ENCODE assay signal across 8 cellular contexts in the genomic region with DNA sequence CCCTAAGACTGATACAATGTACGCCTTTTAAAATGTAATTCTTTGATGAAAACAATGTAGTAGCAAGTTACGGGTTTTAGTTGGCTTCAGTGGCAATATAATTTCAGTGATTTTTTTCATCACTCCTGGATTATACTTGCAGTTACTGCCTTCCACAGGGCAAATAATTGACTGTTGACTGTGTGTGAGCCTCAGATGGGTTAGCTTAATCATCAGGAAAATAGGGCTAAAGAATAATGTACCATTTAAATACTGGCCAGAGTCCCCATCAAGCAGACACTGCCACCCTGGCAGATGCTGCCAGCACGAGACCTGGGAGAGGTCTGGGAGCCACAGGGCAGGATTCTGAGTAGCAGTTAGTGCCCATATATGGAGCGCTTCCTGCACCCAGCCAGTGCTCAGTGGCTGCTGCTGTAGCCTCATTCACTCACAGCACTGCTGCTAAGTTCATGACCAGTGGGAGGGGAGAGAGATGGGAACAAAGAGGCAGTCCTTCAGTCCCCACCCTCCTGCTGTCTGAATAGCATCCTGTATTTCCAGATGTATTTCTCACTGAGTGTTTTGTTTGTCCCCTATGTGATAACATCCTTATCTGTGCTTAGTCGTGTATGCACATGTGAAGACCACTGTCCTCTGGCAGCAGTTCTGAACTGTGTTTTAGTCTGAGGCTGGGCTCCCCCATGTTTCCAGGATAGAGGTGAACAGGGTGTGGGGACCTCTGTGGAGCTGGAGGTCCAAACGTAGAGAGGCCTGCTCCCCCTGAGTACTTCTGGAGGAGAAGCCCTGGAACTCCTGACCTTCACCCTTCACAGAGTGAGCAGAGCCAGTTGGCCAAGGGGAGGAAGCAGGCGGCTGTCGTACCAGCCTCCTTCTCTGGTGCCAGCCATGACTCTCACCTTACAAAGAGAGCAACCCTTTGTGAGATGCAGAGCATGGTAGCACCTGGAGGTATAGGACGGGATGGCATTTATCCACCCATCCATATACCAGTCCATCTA.
DNase-seq lines count a peak whose midpoint lies in the region; ATAC-seq lines count a peak whose summit lies in the region.

No MANE protein-coding gene starts in this region.

- no peak overlapping the region for H3K27ac ChIP-seq in SJSA1
- H3K27ac ChIP-seq in effector memory CD4-positive, alpha-beta T cell (ENCODE audit: insufficient read depth, low read length, poor library complexity, severe bottlenecking): no peak overlapping the region

- H3K4me3 ChIP-seq in SJSA1: no peak overlapping the region
- no peak overlapping the region for H3K4me3 ChIP-seq in effector memory CD4-positive, alpha-beta T cell (ENCODE audit: insufficient read depth, low read depth, low read length, poor library complexity, severe bottlenecking)

- ATAC-seq in GM21360 (IDR thresholded peaks at IDR 0.05; ENCODE audit: unreplicated experiment) (no peak), GM21390 (IDR thresholded peaks at IDR 0.05; ENCODE audit: unreplicated experiment) (no peak), HG03520 (IDR thresholded peaks at IDR 0.05; ENCODE audit: unreplicated experiment) (no peak)

- H3K27me3 ChIP-seq in SJSA1 (replicated peaks): no peaks in the 10 kb centered on the region
- H3K27me3 ChIP-seq in effector memory CD4-positive, alpha-beta T cell (replicated peaks; ENCODE audit: control insufficient read depth, insufficient read depth, low read length, poor library complexity, severe bottlenecking): no peaks in the 10 kb centered on the region

- no peaks in the 10 kb centered on the region for H3K36me3 ChIP-seq in SJSA1
- no peaks in the 10 kb centered on the region for H3K36me3 ChIP-seq in effector memory CD4-positive, alpha-beta T cell (ENCODE audit: control insufficient read depth, insufficient read depth, low read length)

- DNase-seq in SIG-M5 treated with dmso at 0.1 percent for 504 hours (lab: John Stamatoyannopoulos, UW; ENCODE audit: unreplicated experiment) (peak; percentile 50), SIG-M5 (lab: John Stamatoyannopoulos, UW) (no peak), SJSA1 (ENCODE audit: low read depth in 1 of 2, low spot score in 2 of 2) (peak; percentile 47 to 56), renal cortical epithelial cell (ENCODE audit: low read depth) (peak; percentile 4)
- peak in 2 of 3 donors; percentile 15 to 18 for DNase-seq in effector memory CD4-positive, alpha-beta T cell

- H3K4me1 ChIP-seq in SJSA1 (replicated peaks): peaks cover 19% of the 10 kb centered on the region
- peaks cover 37% of the 10 kb centered on the region for H3K4me1 ChIP-seq in effector memory CD4-positive, alpha-beta T cell (ENCODE audit: control insufficient read depth, insufficient read depth, low read length, poor library complexity, severe bottlenecking)

- H3K9me3 ChIP-seq in SJSA1 (replicated peaks): no peaks in the 10 kb centered on the region
- no peaks in the 10 kb centered on the region for H3K9me3 ChIP-seq in effector memory CD4-positive, alpha-beta T cell (ENCODE audit: control insufficient read depth, low read length)
